9 cellular contexts compared by ENCODE assay signal in genomic region chr11:33767624-33768023, GRCh38.
"Had no signal": no experiment of that assay in that cellular context is flagged by ENCODE, and none has a peak within 500 bp of the region (broad histone marks: within the 10 kb centered on the region; RNA-seq: fewer than 3 reads in every experiment).

No MANE protein-coding gene starts in this region.

- H3K4me1 ChIP-seq: HAP-1 had no signal

- ATAC-seq: HCT116, HepG2 had no signal

- H3K9ac ChIP-seq: GM23248 had no signal

- H3K9me3 ChIP-seq: HAP-1 had no signal

- DNase-seq: GM23248, GOT3, H7, HFFc6, KBM-7 had no signal

- FAIRE-seq: HepG2 had no signal

- H2AFZ ChIP-seq: GM23248 had no signal

- H3K4me3 ChIP-seq: GM23248, HAP-1 had no signal

- H3K27ac ChIP-seq: GM23248, HL-60 had no signal
